In the genomic region with DNA sequence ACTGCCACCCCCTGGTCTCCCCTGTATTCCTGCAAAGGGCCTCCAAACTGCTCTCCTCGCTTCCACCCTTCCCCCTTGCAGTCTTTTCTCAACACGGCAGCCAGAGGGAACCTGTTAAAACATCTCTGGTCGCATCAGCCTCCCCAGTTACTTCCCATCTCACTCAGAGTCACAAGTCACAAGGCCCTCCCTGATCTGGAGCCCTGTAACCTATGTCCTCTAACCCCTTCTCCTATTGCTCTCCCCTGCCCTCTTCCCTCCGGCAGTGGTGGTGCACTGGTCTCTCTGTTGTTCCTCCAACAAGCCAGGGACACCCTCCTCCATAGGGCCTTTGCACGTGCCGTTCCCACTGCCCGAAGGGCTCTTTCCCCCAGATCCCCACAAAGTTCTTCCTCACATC, we compare ENCODE assay signal across 1 cellular context.
TF ChIP-seq lines count a peak whose summit lies in the region.

No MANE protein-coding gene starts in this region.

TF ChIP-seq in HepG2, 621 proteins besides CTCF, POLR2A, EP300 and RAD21 (continued from another document):
- no peak for TF ChIP-seq RBAK (CRISPR knock-in tag; IDR thresholded peaks at IDR 0.05)
- no peak for TF ChIP-seq NFRKB (IDR thresholded peaks at IDR 0.05)
- TF ChIP-seq SMARCC2 (IDR thresholded peaks at IDR 0.05), result no peak
